ENCODE assay signal across 6 cellular contexts in the genomic region with DNA sequence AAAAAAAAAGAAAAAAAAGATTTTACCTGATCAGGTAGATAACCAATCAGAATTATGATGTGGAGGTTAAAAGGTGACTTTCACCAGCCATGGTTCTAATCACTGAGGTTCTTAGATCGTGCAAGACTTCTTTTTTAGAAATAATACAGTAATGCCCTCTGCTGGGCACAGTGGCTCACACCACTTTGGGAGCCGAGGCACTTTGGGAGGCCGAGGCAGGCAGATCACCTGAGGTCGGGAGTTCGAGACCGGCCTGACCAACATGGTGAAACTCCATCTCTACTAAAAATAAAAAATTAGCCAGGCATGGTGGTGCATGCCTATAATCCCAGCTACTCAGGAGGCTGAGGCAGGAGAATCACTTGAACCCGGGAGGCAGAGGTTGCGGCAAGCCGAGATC. TPM values are rescaled to one million over a fixed set of nuclear protein-coding genes. Genes with fewer than 3 reads are reported as not detected.
A peak's percentile ranks its signal among the peaks of the same experiment; 100 is the strongest.
DNase-seq lines count a peak whose midpoint lies in the region; ATAC-seq and TF ChIP-seq lines count a peak whose summit lies in the region.
"Not testable (repeated sequence)": the region's sequence is repeated elsewhere in the genome, so short reads cannot be mapped to it uniquely, and the experiment has no call there.

No MANE protein-coding gene starts in this region.

- not testable (repeated sequence) for H2BK12ac ChIP-seq in H9 (ENCODE audit: insufficient read length, low read depth, low read length)

- not testable (repeated sequence) for H3K56ac ChIP-seq in H9 (ENCODE audit: insufficient read length, low read depth, low read length)

- not testable (repeated sequence) for H3K23ac ChIP-seq in H9 (ENCODE audit: insufficient read length, low read depth, low read length)

- H3K27ac Mint-ChIP-seq in H9 = not testable (repeated sequence)

- not testable (repeated sequence) for H3K4me3 ChIP-seq in right lobe of liver

- H3K4me1 ChIP-seq in H9 (ENCODE audit: insufficient read depth, low read length) (peaks cover 10% of the 10 kb centered on the region; the same call in 1 of the 2 replicates), right lobe of liver (peaks cover 0 to 35% (median 12%) of the 10 kb centered on the region in 4 donors)

- not testable (repeated sequence) for H3K27me3 Mint-ChIP-seq in H9 (ENCODE audit: low read depth)

- not testable (repeated sequence) for H2BK120ac ChIP-seq in H9 (ENCODE audit: low read depth, low read length, poor library complexity, severe bottlenecking)

- not testable (repeated sequence) for H3K4me2 ChIP-seq in H9 (ENCODE audit: insufficient read depth, insufficient read length, low read length)

- not testable (repeated sequence) for H2AK5ac ChIP-seq in H9 (ENCODE audit: insufficient read length, low read length)

- H2BK5ac ChIP-seq in H9 (ENCODE audit: insufficient read length, low read length) = not testable (repeated sequence)

- H3K9me3 Mint-ChIP-seq in H9 = not testable (repeated sequence)

- H3K14ac ChIP-seq in H9 (ENCODE audit: insufficient read depth, low read length) = not testable (repeated sequence)

- H3K27me3 ChIP-seq in H9 (ENCODE audit: insufficient read depth, low read length); right lobe of liver: not testable (repeated sequence)

- H2BK15ac ChIP-seq in H9 (ENCODE audit: low read depth, low read length) = not testable (repeated sequence)

- H3K27ac ChIP-seq in C4-2B; H9 (ENCODE audit: insufficient read length, low read depth, low read length); right lobe of liver: not testable (repeated sequence)

- not testable (repeated sequence) for H3K9me3 ChIP-seq in H9 (ENCODE audit: control insufficient read depth, low read depth, low read length); right lobe of liver

- H4K20me1 ChIP-seq in H9 (ENCODE audit: control insufficient read depth, insufficient read depth, insufficient read length) = not testable (repeated sequence)

- intact Hi-C loops in right lobe of liver (cut with DNase I) = not testable (repeated sequence)

- H3K79me2 ChIP-seq in H9 (ENCODE audit: insufficient read depth, low read length) = not testable (repeated sequence)

- H3K9ac ChIP-seq in H9 (ENCODE audit: extremely low read depth, insufficient read length, low read length) = not testable (repeated sequence)

- not testable (repeated sequence) for H3K36me3 Mint-ChIP-seq in H9 (ENCODE audit: insufficient read depth in 1 of 3, low read depth in 3 of 3)

- H3K4me1 Mint-ChIP-seq in H9 = peaks cover 24 to 32% of the 10 kb centered on the region in 2 experiments

- H4K5ac ChIP-seq in H9 (ENCODE audit: insufficient read length, low read depth, low read length) = not testable (repeated sequence)

- no CpG with 5 or more reads among the region's 9 CpGs for WGBS in H9 (ENCODE audit: extremely low coverage, insufficient read length, low lambda C conversion rate)
- WGBS in right lobe of liver (ENCODE audit: insufficient coverage, low coverage, low lambda C conversion rate, missing lambda C conversion rate) = 91% methylated on average over 9 of the region's 9 CpGs

- DNase-seq in H9, right lobe of liver: not testable (repeated sequence)
- peak; percentile 7 for DNase-seq in MV-4-11 (lab: John Stamatoyannopoulos, UW)
- DNase-seq in activated naive CD4-positive, alpha-beta T cell treated with anti-CD3 and anti-CD28 coated beads, Interleukin-2, amount 50 U/mL, for 16 hours = peak; percentile 16

- H3K23me2 ChIP-seq in H9 (ENCODE audit: insufficient read length, low read depth, low read length, poor library complexity, severe bottlenecking) = not testable (repeated sequence)

- H2BK20ac ChIP-seq in H9 (ENCODE audit: low read depth, low read length, poor library complexity, severe bottlenecking) = not testable (repeated sequence)

- not testable (repeated sequence) for H3K18ac ChIP-seq in H9 (ENCODE audit: insufficient read length, low read depth, low read length)

- H2AFZ ChIP-seq in H9 (ENCODE audit: low read length) = not testable (repeated sequence)

- not testable (repeated sequence) for H3K36me3 ChIP-seq in right lobe of liver

- TF ChIP-seq POLR2A in right lobe of liver (IDR thresholded peaks at IDR 0.05) = not testable (repeated sequence)

- H3K4ac ChIP-seq in H9 (ENCODE audit: low read depth, low read length) = not testable (repeated sequence)

- H3K4me3 Mint-ChIP-seq in H9 = not testable (repeated sequence)

- peak; percentile 40; the same call in 1 of the 3 replicates for ATAC-seq in SK-N-SH treated with all-trans-retinoic acid at 6 μM for 48 hours
- not testable (repeated sequence) for ATAC-seq in right lobe of liver

- TF ChIP-seq CTCF in C4-2B (conservative IDR thresholded peaks at IDR 0.05) = peak; percentile 28
- TF ChIP-seq CTCF in H9 (conservative IDR thresholded peaks at IDR 0.05) = peak; percentile 57
- TF ChIP-seq CTCF in right lobe of liver (IDR thresholded peaks at IDR 0.05) = peak in 3 of 4 donors; percentile 10 to 41 (median 24)

- not testable (repeated sequence) for H3T11ph ChIP-seq in H9 (ENCODE audit: low read length)

- H4K8ac ChIP-seq in H9 (replicated peaks; ENCODE audit: insufficient read length, low read depth, low read length) = not testable (repeated sequence)

- H3K79me1 ChIP-seq in H9 (ENCODE audit: insufficient read depth, low read depth, low read length, poor library complexity, severe bottlenecking) = not testable (repeated sequence)

- H4K91ac ChIP-seq in H9 (ENCODE audit: insufficient read length, low read depth, low read length) = not testable (repeated sequence)

RNA-seq across cellular contexts. Expression of gene GPR75, which starts 36.1 kb away (rescaled TPM):
- total RNA-seq in H9 (2021) = 4.4 and 5.3 TPM in 2 replicates
- 1 to 10 TPM; 1.1 to 3.3 (median 1.4) TPM for total RNA-seq in right lobe of liver

RNA-seq across cellular contexts. Expression of gene ERLEC1, which starts 36.8 kb away (rescaled TPM):
- total RNA-seq in H9 (2021) (21.6 and 23.3 TPM in 2 replicates), right lobe of liver (10 to 100 TPM; 18.0 to 40.0 (median 22.1) TPM)

RNA-seq across cellular contexts. Expression of gene ASB3, which starts 36.9 kb away (rescaled TPM):
- total RNA-seq in H9 (2021) (23.1 and 25.5 TPM in 2 replicates), right lobe of liver (1 to 10 TPM; 3.6 to 8.4 (median 5.3) TPM)

RNA-seq across cellular contexts. Expression of gene CHAC2, which starts 56.0 kb away (rescaled TPM):
- total RNA-seq in H9 (2021) (10.7 and 11.3 TPM in 2 replicates), right lobe of liver (1 to 10 TPM; 1.2 to 4.3 (median 2.5) TPM)
